In the genomic region with DNA sequence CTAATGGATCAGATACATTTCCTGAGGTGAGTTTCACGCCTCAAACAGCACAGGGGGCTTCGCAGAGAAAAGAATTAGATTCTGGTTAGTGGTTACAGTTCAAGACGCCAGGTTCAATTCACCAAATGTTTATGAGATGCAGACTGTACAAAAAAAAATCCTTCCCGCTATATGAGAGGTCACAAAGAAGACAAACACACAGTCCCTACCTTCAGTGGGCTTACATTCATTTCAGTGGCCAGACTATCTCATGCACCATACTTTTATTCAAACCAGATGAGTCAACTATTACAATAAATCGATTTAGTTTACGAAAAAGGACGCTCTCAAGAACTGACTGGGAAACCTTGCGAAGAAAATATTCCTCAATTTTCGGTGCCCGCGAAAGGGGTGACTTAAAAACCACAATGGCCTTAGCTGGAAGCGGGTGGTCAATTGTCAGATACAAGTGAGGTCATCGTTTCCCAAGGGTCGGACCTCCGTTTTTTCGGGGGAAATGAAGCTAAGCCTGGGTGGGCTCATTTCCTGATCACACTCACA, we compare ENCODE assay signal across 8 cellular contexts. TPM values are rescaled to one million over a fixed set of nuclear protein-coding genes. Genes with fewer than 3 reads are reported as not detected.
DNase-seq lines count a peak whose midpoint lies in the region; ATAC-seq, FAIRE-seq and TF ChIP-seq lines count a peak whose summit lies in the region.

No MANE protein-coding gene starts in this region.

- no peaks in the 10 kb centered on the region for H3K27me3 ChIP-seq in gastrocnemius medialis

- peak overlapping the region; percentile 92 for H3K4me3 ChIP-seq in fibroblast of villous mesenchyme (ENCODE audit: low read depth, low read length)
- peak overlapping the region; percentile 80 to 100 (median 90) for H3K4me3 ChIP-seq in gastrocnemius medialis

- no peak for TF ChIP-seq POLR2A in gastrocnemius medialis (IDR thresholded peaks at IDR 0.05)

- DNase-seq in GM19239 (ENCODE audit: insufficient read length, low spot score) (no peak), T-helper 17 cell (no peak), fibroblast of villous mesenchyme (ENCODE audit: low read depth) (no peak), gastrocnemius medialis (no peak), GM13977 (ENCODE audit: low spot score) (no peak), DMS153 (lab: John Stamatoyannopoulos, UW) (no peak)

- FAIRE-seq in GM19239 (lab: Jason Lieb, UNC) = peak; percentile 52

- ATAC-seq in T-helper 17 cell = no peak
- ATAC-seq in gastrocnemius medialis = no peak
- ATAC-seq in GM21515 (IDR thresholded peaks at IDR 0.05; ENCODE audit: unreplicated experiment) = no peak
- ATAC-seq in GM19463 (IDR thresholded peaks at IDR 0.05; ENCODE audit: unreplicated experiment) = no peak

- in situ Hi-C loops in gastrocnemius medialis (cut with MboI; ENCODE audit: low sequenced_read_pairs in 4 of 4) = loop anchor here (5.0 to 25.0 kb wide), 3 partner anchors 128 to 136 kb away; no protein-coding TSS in a partner anchor
- in situ Hi-C loops in GM13977 (cut with MboI; ENCODE audit: low pct_unique_long_range_greater_than_20kb, low sequenced_read_pairs, unreplicated experiment) = loop anchor here (25.0 kb wide), 1 partner anchor 386 kb away; no protein-coding TSS in a partner anchor

- no peaks in the 10 kb centered on the region for H3K27me3 Mint-ChIP-seq in T-helper 17 cell

- H3K9me3 ChIP-seq in T-helper 17 cell (ENCODE audit: control insufficient read depth, low read length, poor library complexity, severe bottlenecking) (no peaks in the 10 kb centered on the region), gastrocnemius medialis (no peaks in the 10 kb centered on the region)

- peaks cover 33 to 39% of the 10 kb centered on the region in 2 donors for H3K4me1 ChIP-seq in gastrocnemius medialis

- intact Hi-C loops in gastrocnemius medialis (cut with DNase I; ENCODE audit: low total_unique reads) = loop anchor here (1.0 to 5.0 kb wide), 3 partner anchors 79 to 224 kb away; no protein-coding TSS in a partner anchor

- H3K27ac Mint-ChIP-seq in T-helper 17 cell = peak overlapping the region; percentile 100

- H3K4me3 Mint-ChIP-seq in T-helper 17 cell = peak overlapping the region; percentile 99

- H3K36me3 Mint-ChIP-seq in T-helper 17 cell (ENCODE audit: low read depth) = peaks cover 10% of the 10 kb centered on the region

- H3K27ac ChIP-seq in gastrocnemius medialis = peak overlapping the region; percentile 85 to 88 (median 87)

- TF ChIP-seq CTCF in fibroblast of villous mesenchyme (IDR thresholded peaks at IDR 0.05; ENCODE audit: insufficient read depth, low read depth, low read length) (no peak), gastrocnemius medialis (IDR thresholded peaks at IDR 0.05 in 4 of 5, conservative IDR thresholded peaks at IDR 0.05 in 1 of 5) (no peak), GM13977 (IDR thresholded peaks at IDR 0.05; ENCODE audit: extremely low read depth, insufficient read depth, missing control alignments) (no peak)

- peaks cover 0 to 42% of the 10 kb centered on the region in 2 donors for H3K36me3 ChIP-seq in gastrocnemius medialis

- peaks cover 44% of the 10 kb centered on the region for H3K4me1 Mint-ChIP-seq in T-helper 17 cell

RNA-seq across cellular contexts. Expression of a gene that starts 0.7 kb away (rescaled TPM):
- 1 to 10 TPM; 6.5 to 8.6 TPM for total RNA-seq in T-helper 17 cell
- total RNA-seq in fibroblast of villous mesenchyme = 29.3 and 46.2 TPM in 2 replicates
- total RNA-seq in gastrocnemius medialis = 10 to 100 TPM in 1 of 4 donors, 1 to 10 TPM in 3; 6.8 to 22.0 (median 7.8) TPM

RNA-seq across cellular contexts. Expression of a gene that starts 0.7 kb away (rescaled TPM):
- total RNA-seq in T-helper 17 cell (10 to 100 TPM; 25.9 to 31.5 TPM), fibroblast of villous mesenchyme (28.0 and 35.8 TPM in 2 replicates), gastrocnemius medialis (10 to 100 TPM in 2 of 4 donors, 1 to 10 TPM in 2; 9.4 to 17.3 (median 10.5) TPM)
